In genomic region chr9:133261103-133261752, GRCh38 we compare ENCODE assay signal across 19 cellular contexts. TPM values are rescaled to one million over a fixed set of nuclear protein-coding genes. Genes with fewer than 3 reads are reported as not detected.
A peak's percentile ranks its signal among the peaks of the same experiment; 100 is the strongest.
DNase-seq lines count a peak whose midpoint lies in the region; ATAC-seq and TF ChIP-seq lines count a peak whose summit lies in the region.
"Had no signal": no experiment of that assay in that cellular context is flagged by ENCODE, and none has a peak within 500 bp of the region (broad histone marks: within the 10 kb centered on the region; RNA-seq: fewer than 3 reads in every experiment).

No MANE protein-coding gene starts in this region.

- no peak overlapping the region for H3K4me3 Mint-ChIP-seq in stimulated activated effector memory CD8-positive, alpha-beta T cell treated with anti-CD3 and anti-CD28 coated beads, Interleukin-12 subunit alpha, Interleukin-12 subunit beta, amount 100 ng/mL, for 72 hours
- H3K4me3 Mint-ChIP-seq: CD4-positive, alpha-beta T cell; HFFc6 had no signal

- no peaks in the 10 kb centered on the region for H3K4me1 Mint-ChIP-seq in stimulated activated effector memory CD8-positive, alpha-beta T cell treated with anti-CD3 and anti-CD28 coated beads, Interleukin-12 subunit alpha, Interleukin-12 subunit beta, amount 100 ng/mL, for 72 hours

- no peak for TF ChIP-seq CTCF in coronary artery (IDR thresholded peaks at IDR 0.05)

- DNase-seq in coronary artery (ENCODE audit: low spot score) (peak; percentile 57), left lobe of liver (ENCODE audit: low spot score) (peak; percentile 40), superior temporal gyrus (ENCODE audit: extremely low spot score) (no peak)
- no peak for DNase-seq in stimulated activated effector memory CD8-positive, alpha-beta T cell treated with anti-CD3 and anti-CD28 coated beads, Interleukin-12 subunit alpha, Interleukin-12 subunit beta, amount 100 ng/mL, for 72 hours (ENCODE audit: low spot score in 2 of 2)
- DNase-seq in activated CD4-positive, alpha-beta T cell treated with anti-CD3 and anti-CD28 coated beads, Interleukin-2, amount 50 U/mL, for 1 hour = no peak
- DNase-seq: ACHN; AML-193; CD4-positive, alpha-beta T cell; DMS153; DMS79; GF-D8; GOT3; H7; HFFc6 had no signal

- H3K9me3 Mint-ChIP-seq in stimulated activated effector memory CD8-positive, alpha-beta T cell treated with anti-CD3 and anti-CD28 coated beads, Interleukin-12 subunit alpha, Interleukin-12 subunit beta, amount 100 ng/mL, for 72 hours = no peaks in the 10 kb centered on the region
- H3K9me3 Mint-ChIP-seq: CD4-positive, alpha-beta T cell; HFFc6 had no signal

- H3K4me3 ChIP-seq in coronary artery = no peak overlapping the region

- H3K27ac ChIP-seq in coronary artery = no peak overlapping the region
- H3K27ac ChIP-seq: C4-2B, HL-60 had no signal

- no peaks in the 10 kb centered on the region for H3K36me3 Mint-ChIP-seq in stimulated activated effector memory CD8-positive, alpha-beta T cell treated with anti-CD3 and anti-CD28 coated beads, Interleukin-12 subunit alpha, Interleukin-12 subunit beta, amount 100 ng/mL, for 72 hours

- ATAC-seq in left lobe of liver = no peak
- peak; percentile 20 for ATAC-seq in stimulated activated effector memory CD8-positive, alpha-beta T cell treated with anti-CD3 and anti-CD28 coated beads, Interleukin-12 subunit alpha, Interleukin-12 subunit beta, amount 100 ng/mL, for 72 hours
- no peak for ATAC-seq in GM19455 (IDR thresholded peaks at IDR 0.05; ENCODE audit: unreplicated experiment)
- ATAC-seq: HCT116 had no signal

- H3K27ac Mint-ChIP-seq in stimulated activated effector memory CD8-positive, alpha-beta T cell treated with anti-CD3 and anti-CD28 coated beads, Interleukin-12 subunit alpha, Interleukin-12 subunit beta, amount 100 ng/mL, for 72 hours = no peak overlapping the region
- H3K27ac Mint-ChIP-seq: CD4-positive, alpha-beta T cell; HFFc6 had no signal

RNA-seq across cellular contexts. Expression of gene ABO, which starts 13.8 kb away (rescaled TPM):
- 0.03 TPM for total RNA-seq in left lobe of liver
- total RNA-seq: H7, HFFc6, HT1080 had no signal

RNA-seq across cellular contexts. Expression of gene OBP2B, which starts 52.2 kb away (rescaled TPM):
- not detected for total RNA-seq in left lobe of liver
- total RNA-seq: CD4-positive, alpha-beta T cell; H7; HFFc6; HT1080 had no signal

Comparison
In these comparisons a context has a peak if more than half of its experiments do, and no peak if none do; other contexts are left out.
1. DNase-seq: peak in coronary artery (single experiment) and left lobe of liver (single experiment); none in stimulated activated effector memory CD8-positive, alpha-beta T cell treated with anti-CD3 and anti-CD28 coated beads, Interleukin-12 subunit alpha, Interleukin-12 subunit beta, amount 100 ng/mL, for 72 hours (0 of 2), activated CD4-positive, alpha-beta T cell treated with anti-CD3 and anti-CD28 coated beads, Interleukin-2, amount 50 U/mL, for 1 hour (single experiment) and superior temporal gyrus (single experiment).